In genomic region chr1:2857521-2857920, GRCh38 we compare ENCODE assay signal across 19 cellular contexts. TPM values are rescaled to one million over a fixed set of nuclear protein-coding genes. Genes with fewer than 3 reads are reported as not detected.
DNase-seq lines count a peak whose midpoint lies in the region; ATAC-seq and TF ChIP-seq lines count a peak whose summit lies in the region.
"Had no signal": no experiment of that assay in that cellular context is flagged by ENCODE, and none has a peak within 500 bp of the region (broad histone marks: within the 10 kb centered on the region; RNA-seq: fewer than 3 reads in every experiment).

No MANE protein-coding gene starts in this region.

- WGBS in neuronal stem cell (ENCODE audit: extremely low coverage in 2 of 2, insufficient read length in 2 of 2, insufficient replicate concordance in 1 of 2), 2 donors: no CpG with 5 or more reads among the region's 15 CpGs

- no peak overlapping the region for H3K4ac ChIP-seq in neuronal stem cell (ENCODE audit: low read length)

- intact Hi-C loops in Right ventricle myocardium superior (cut with DNase I) (no loop called here), cardiac septum (cut with DNase I) (no loop called here), natural killer cell (cut with micrococcal nuclease) (no loop called here)

- no peak overlapping the region for H2BK5ac ChIP-seq in neuronal stem cell (ENCODE audit: low read length)

- no peaks in the 10 kb centered on the region for H3K36me3 Mint-ChIP-seq in natural killer cell treated with Interleukin-12 subunit alpha and Interleukin-12 subunit beta and Interleukin-15 and Interleukin-18, amount 100 ng/mL, for 72 hours
- H3K36me3 Mint-ChIP-seq in natural killer cell: no peaks in the 10 kb centered on the region
- no peaks in the 10 kb centered on the region for H3K36me3 Mint-ChIP-seq in activated T-cell treated with anti-CD3 and anti-CD28 coated beads, Interleukin-2, amount 50 U/mL, for 24 hours (ENCODE audit: low read depth)

- TF ChIP-seq CTCF in natural killer cell (IDR thresholded peaks at IDR 0.05): no peak

- H3K27ac ChIP-seq in neuronal stem cell (replicated peaks; ENCODE audit: low read length): no peak overlapping the region
- H3K27ac ChIP-seq: 22Rv1, A549, C4-2B, GM23248 had no signal

- peaks cover 0 to 3% of the 10 kb centered on the region in 2 donors for H3K4me1 Mint-ChIP-seq in natural killer cell treated with Interleukin-12 subunit alpha and Interleukin-12 subunit beta and Interleukin-15 and Interleukin-18, amount 100 ng/mL, for 72 hours (ENCODE audit: low read depth in 2 of 2)
- H3K4me1 Mint-ChIP-seq in natural killer cell: peaks cover 0 to 4% of the 10 kb centered on the region in 2 donors
- no peaks in the 10 kb centered on the region for H3K4me1 Mint-ChIP-seq in activated T-cell treated with anti-CD3 and anti-CD28 coated beads, Interleukin-2, amount 50 U/mL, for 24 hours (ENCODE audit: low read depth)

- peak overlapping the region; percentile 73 for H3K14ac ChIP-seq in neuronal stem cell (ENCODE audit: low read length)

- no peak overlapping the region for H2BK12ac ChIP-seq in neuronal stem cell (ENCODE audit: low read length)

- H3K9me3 ChIP-seq in neuronal stem cell (replicated peaks in 1 of 2; ENCODE audit: control insufficient read depth in 2 of 2, insufficient read depth in 1 of 2, low read depth in 1 of 2, low read length in 2 of 2): peaks cover 0 to 6% of the 10 kb centered on the region in 2 donors
- H3K9me3 ChIP-seq: A549, Caco-2, HAP-1 had no signal

- H3K9me3 Mint-ChIP-seq in natural killer cell treated with Interleukin-12 subunit alpha and Interleukin-12 subunit beta and Interleukin-15 and Interleukin-18, amount 100 ng/mL, for 72 hours: no peaks in the 10 kb centered on the region
- no peaks in the 10 kb centered on the region for H3K9me3 Mint-ChIP-seq in natural killer cell
- H3K9me3 Mint-ChIP-seq in activated T-cell treated with anti-CD3 and anti-CD28 coated beads, Interleukin-2, amount 50 U/mL, for 24 hours: peaks cover 3% of the 10 kb centered on the region
- H3K9me3 Mint-ChIP-seq: CD4-positive, alpha-beta T cell had no signal

- H3K79me1 ChIP-seq in neuronal stem cell (ENCODE audit: low read depth, low read length): no peaks in the 10 kb centered on the region

- H3K27me3 ChIP-seq in neuronal stem cell (ENCODE audit: control insufficient read depth in 3 of 3, insufficient read depth in 3 of 3, low read depth in 1 of 3, low read length in 3 of 3): peaks cover 0 to 57% (median 0%) of the 10 kb centered on the region in 3 experiments

- H3K4me1 ChIP-seq in neuronal stem cell (ENCODE audit: control insufficient read depth in 2 of 2, insufficient read depth in 1 of 2, low read depth in 1 of 2, low read length in 2 of 2): peaks cover 0 to 12% of the 10 kb centered on the region in 2 donors
- H3K4me1 ChIP-seq: A549, Caco-2, HAP-1 had no signal

- DNase-seq in Right ventricle myocardium superior (peak; percentile 14), cardiac septum (ENCODE audit: low spot score) (no peak), natural killer cell (no peak), neuronal stem cell (ENCODE audit: low spot score) (no peak), superior temporal gyrus (ENCODE audit: extremely low spot score) (no peak)
- peak; percentile 56 for DNase-seq in natural killer cell treated with Interleukin-12 subunit alpha and Interleukin-12 subunit beta and Interleukin-15 and Interleukin-18, amount 100 ng/mL, for 72 hours (ENCODE audit: low spot score)
- no peak for DNase-seq in activated T-cell treated with anti-CD3 and anti-CD28 coated beads, Interleukin-2, amount 50 U/mL, for 24 hours
- DNase-seq: AML-193; Caco-2; CD4-positive, alpha-beta T cell; DMS79; GDM1; GM23248 had no signal

- no peak overlapping the region for H3K4me3 ChIP-seq in neuronal stem cell (ENCODE audit: low read length in 2 of 2)
- H3K4me3 ChIP-seq: A549, GM23248, HAP-1 had no signal

- H3K27me3 Mint-ChIP-seq in natural killer cell treated with Interleukin-12 subunit alpha and Interleukin-12 subunit beta and Interleukin-15 and Interleukin-18, amount 100 ng/mL, for 72 hours: no peaks in the 10 kb centered on the region
- H3K27me3 Mint-ChIP-seq in natural killer cell (ENCODE audit: low read depth in 2 of 2): no peaks in the 10 kb centered on the region
- no peaks in the 10 kb centered on the region for H3K27me3 Mint-ChIP-seq in activated T-cell treated with anti-CD3 and anti-CD28 coated beads, Interleukin-2, amount 50 U/mL, for 24 hours
- H3K27me3 Mint-ChIP-seq: CD4-positive, alpha-beta T cell had no signal

- H2BK120ac ChIP-seq in neuronal stem cell (ENCODE audit: low read depth, low read length): no peak overlapping the region

- ATAC-seq in Right ventricle myocardium superior (ENCODE audit: poor library complexity) (no peak), natural killer cell (no peak), HG02763 (IDR thresholded peaks at IDR 0.05; ENCODE audit: unreplicated experiment) (no peak)
- no peak for ATAC-seq in natural killer cell treated with Interleukin-12 subunit alpha and Interleukin-12 subunit beta and Interleukin-15 and Interleukin-18, amount 100 ng/mL, for 72 hours
- ATAC-seq: A549 had no signal

- H3K23ac ChIP-seq in neuronal stem cell (ENCODE audit: low read depth, low read length, poor library complexity): no peak overlapping the region

- no peak overlapping the region for H4K8ac ChIP-seq in neuronal stem cell (ENCODE audit: low read depth, low read length)

- no peak overlapping the region for H2AK5ac ChIP-seq in neuronal stem cell (ENCODE audit: low read depth, low read length)

- no peak overlapping the region for H3K9ac ChIP-seq in neuronal stem cell (ENCODE audit: low read depth, low read length, poor library complexity)
- H3K9ac ChIP-seq: GM23248 had no signal

- H3K4me3 Mint-ChIP-seq in natural killer cell treated with Interleukin-12 subunit alpha and Interleukin-12 subunit beta and Interleukin-15 and Interleukin-18, amount 100 ng/mL, for 72 hours: no peak overlapping the region
- no peak overlapping the region for H3K4me3 Mint-ChIP-seq in natural killer cell
- H3K4me3 Mint-ChIP-seq in activated T-cell treated with anti-CD3 and anti-CD28 coated beads, Interleukin-2, amount 50 U/mL, for 24 hours: no peak overlapping the region
- H3K4me3 Mint-ChIP-seq: CD4-positive, alpha-beta T cell had no signal

- no peaks in the 10 kb centered on the region for H3K36me3 ChIP-seq in neuronal stem cell (replicated peaks in 1 of 2; ENCODE audit: control insufficient read depth in 2 of 2, insufficient read depth in 2 of 2, low read length in 2 of 2)
- H3K36me3 ChIP-seq: HAP-1 had no signal

- no peak overlapping the region for H3K27ac Mint-ChIP-seq in natural killer cell treated with Interleukin-12 subunit alpha and Interleukin-12 subunit beta and Interleukin-15 and Interleukin-18, amount 100 ng/mL, for 72 hours
- H3K27ac Mint-ChIP-seq in natural killer cell: no peak overlapping the region
- H3K27ac Mint-ChIP-seq in activated T-cell treated with anti-CD3 and anti-CD28 coated beads, Interleukin-2, amount 50 U/mL, for 24 hours: no peak overlapping the region
- H3K27ac Mint-ChIP-seq: CD4-positive, alpha-beta T cell had no signal

- no peak overlapping the region for H4K91ac ChIP-seq in neuronal stem cell (ENCODE audit: low read depth, low read length, poor library complexity)

- peak overlapping the region; percentile 61 for H2BK15ac ChIP-seq in neuronal stem cell (ENCODE audit: low read length)

- no peak overlapping the region for H3K4me2 ChIP-seq in neuronal stem cell (ENCODE audit: insufficient read depth, low read length, poor library complexity, severe bottlenecking)
- H3K4me2 ChIP-seq: A549 had no signal

- H3K18ac ChIP-seq in neuronal stem cell (ENCODE audit: low read length): no peak overlapping the region

- no peak overlapping the region for H2AFZ ChIP-seq in neuronal stem cell (ENCODE audit: low read length)
- H2AFZ ChIP-seq: GM23248 had no signal

RNA-seq across cellular contexts. Expression of gene TTC34, which starts 56.0 kb away (rescaled TPM):
- total RNA-seq in Right ventricle myocardium superior (0.56 TPM), cardiac septum (0.35 TPM), natural killer cell (1 to 10 TPM in 2 of 3 donors, under 1 TPM in 1; 0.80 to 1.4 (median 1.2) TPM)
- total RNA-seq in natural killer cell treated with Interleukin-12 subunit alpha and Interleukin-12 subunit beta and Interleukin-15 and Interleukin-18, amount 100 ng/mL, for 72 hours: under 1 TPM; 0.40 to 0.56 TPM
- polyA plus RNA-seq in neuronal stem cell (2013, experiment 1 of 2): 0.39 TPM
- polyA plus RNA-seq in neuronal stem cell (2013, experiment 2 of 2): 0.35 TPM
- total RNA-seq: Daoy had no signal

Comparison
In these comparisons a context has a peak if more than half of its experiments do, and no peak if none do; other contexts are left out.
1. DNase-seq: peak in Right ventricle myocardium superior (single experiment) and natural killer cell treated with Interleukin-12 subunit alpha and Interleukin-12 subunit beta and Interleukin-15 and Interleukin-18, amount 100 ng/mL, for 72 hours (single experiment); none in cardiac septum (single experiment), natural killer cell (single experiment), neuronal stem cell (single experiment), activated T-cell treated with anti-CD3 and anti-CD28 coated beads, Interleukin-2, amount 50 U/mL, for 24 hours (single experiment) and superior temporal gyrus (single experiment).